In genomic region chr22:43152355-43153071, GRCh38 we compare ENCODE assay signal across 9 cellular contexts. TPM values are rescaled to one million over a fixed set of nuclear protein-coding genes. Genes with fewer than 3 reads are reported as not detected.
DNase-seq lines count a peak whose midpoint lies in the region; ATAC-seq, FAIRE-seq and TF ChIP-seq lines count a peak whose summit lies in the region.
"Had no signal": no experiment of that assay in that cellular context is flagged by ENCODE, and none has a peak within 500 bp of the region (broad histone marks: within the 10 kb centered on the region; RNA-seq: fewer than 3 reads in every experiment).

No MANE protein-coding gene starts in this region.

- 0 out of 2 replicates have a peak overlapping the region, but pooled peaks have one; percentile 62 for H4K8ac ChIP-seq in H1 (ENCODE audit: extremely low read depth, insufficient read depth, low read length)

- peaks cover 0 to 2% of the 10 kb centered on the region in 2 experiments for H4K20me1 ChIP-seq in H1 (replicated peaks in 1 of 2; ENCODE audit: control insufficient read depth in 1 of 2, insufficient read depth in 2 of 2, low read length in 2 of 2)

- no peaks in the 10 kb centered on the region for H3K79me1 ChIP-seq in H1 (ENCODE audit: low read depth, low read length)

- no peak overlapping the region for H3K56ac ChIP-seq in H1 (replicated peaks; ENCODE audit: insufficient read length, low read depth, low read length)

- H4K91ac ChIP-seq in H1 (replicated peaks; ENCODE audit: insufficient read length, low read length): peak overlapping the region; percentile 40

- peak overlapping the region; percentile 54 to 67 for H3K4me2 ChIP-seq in H1 (ENCODE audit: insufficient read depth in 1 of 2, low read depth in 2 of 2, low read length in 2 of 2)

- peaks cover 1 to 21% (median 14%) of the 10 kb centered on the region in 4 experiments for H3K27me3 ChIP-seq in H1 (replicated peaks in 1 of 4; ENCODE audit: control insufficient read depth in 3 of 4, extremely low read depth in 1 of 4, insufficient read depth in 3 of 4, low read length in 3 of 4)
- H3K27me3 ChIP-seq in mucosa of rectum (ENCODE audit: control insufficient read depth in 2 of 2, insufficient read depth in 2 of 2, low read length in 2 of 2): no peaks in the 10 kb centered on the region

- H2AK5ac ChIP-seq in H1 (ENCODE audit: low read depth, low read length): no peak overlapping the region

- H3K14ac ChIP-seq in H1 (ENCODE audit: insufficient read length): no peak overlapping the region

- TF ChIP-seq POLR2A in H1 (IDR thresholded peaks at IDR 0.05; ENCODE audit: control extremely low read depth in 1 of 2, low read depth in 2 of 2, low read length in 2 of 2): no peak

- H3K27ac Mint-ChIP-seq in activated CD8-positive, alpha-beta T cell treated with anti-CD3 and anti-CD28 coated beads, Interleukin-2, amount 10 ng/mL, durations not matched to agents 7 days and 5 days: peak overlapping the region; percentile 81
- H3K27ac Mint-ChIP-seq in stimulated activated memory B cell treated with anti-CD40 and anti-IgM and Interleukin-4, amounts not matched to agents 10 μg/mL and 1 μg/mL and 100 μg/mL, for 72 hours: peak overlapping the region; percentile 29

- H2BK15ac ChIP-seq in H1 (ENCODE audit: low read length): peak overlapping the region; percentile 72

- POLR2A ChIA-PET in activated CD8-positive, alpha-beta T cell treated with anti-CD3 and anti-CD28 coated beads, Interleukin-2, amount 10 ng/mL, durations not matched to agents 7 days and 5 days (lab: Charles Lee): interaction anchor here (0.5 kb wide), 1 partner anchor 76 kb away, joined by 3 read pairs; no protein-coding TSS in a partner anchor
- POLR2A ChIA-PET in H1 (lab: Charles Lee; ENCODE audit: partially characterized antibody): interaction anchor here (0.7 to 2.2 kb wide), 3 partner anchors 12 to 35 kb away, joined by 3 to 4 read pairs (median 3); no protein-coding TSS in a partner anchor

- H3K79me2 ChIP-seq in H1 (ENCODE audit: control insufficient read depth in 1 of 2, insufficient read depth in 2 of 2, low read length in 2 of 2): no peaks in the 10 kb centered on the region

- ATAC-seq in activated CD8-positive, alpha-beta T cell treated with anti-CD3 and anti-CD28 coated beads, Interleukin-2, amount 10 ng/mL, durations not matched to agents 7 days and 5 days: peak; percentile 85
- peak; percentile 69 for ATAC-seq in stimulated activated memory B cell treated with anti-CD40 and anti-IgM and Interleukin-4, amounts not matched to agents 10 μg/mL and 1 μg/mL and 100 μg/mL, for 72 hours
- ATAC-seq in GM21381 (IDR thresholded peaks at IDR 0.05; ENCODE audit: unreplicated experiment) (no peak), HG02642 (IDR thresholded peaks at IDR 0.05; ENCODE audit: poor library complexity, unreplicated experiment) (no peak)

- H3K4me1 Mint-ChIP-seq in activated CD8-positive, alpha-beta T cell treated with anti-CD3 and anti-CD28 coated beads, Interleukin-2, amount 10 ng/mL, durations not matched to agents 7 days and 5 days (ENCODE audit: low read depth): peaks cover 32% of the 10 kb centered on the region
- H3K4me1 Mint-ChIP-seq in stimulated activated memory B cell treated with anti-CD40 and anti-IgM and Interleukin-4, amounts not matched to agents 10 μg/mL and 1 μg/mL and 100 μg/mL, for 72 hours: peaks cover 68% of the 10 kb centered on the region

- H4K5ac ChIP-seq in H1 (ENCODE audit: insufficient read length, low read depth, low read length): no peak overlapping the region

- no peak for FAIRE-seq in H1 (lab: Jason Lieb, UNC)

- CTCF ChIA-PET in activated CD8-positive, alpha-beta T cell treated with anti-CD3 and anti-CD28 coated beads, Interleukin-2, amount 10 ng/mL, durations not matched to agents 7 days and 5 days (lab: Charles Lee): interaction anchor here (1.2 kb wide), 1 partner anchor 21 kb away, joined by 3 read pairs; no protein-coding TSS in a partner anchor
- CTCF ChIA-PET in H1 (lab: Charles Lee; ENCODE audit: partially characterized antibody): interaction anchor here (0.8 to 1.0 kb wide), 2 partner anchors 33 to 41 kb away, joined by 3 to 4 read pairs; no protein-coding TSS in a partner anchor

- H2AFZ ChIP-seq in H1 (ENCODE audit: low read length): no peak overlapping the region

- peaks cover 0 to 18% (median 13%) of the 10 kb centered on the region in 4 experiments; a peak in 6 of 7 replicates for H3K4me1 ChIP-seq in H1 (replicated peaks in 1 of 4; ENCODE audit: control insufficient read depth in 3 of 4, insufficient read depth in 4 of 4, low read length in 3 of 4)
- peaks cover 22 to 40% of the 10 kb centered on the region in 2 donors for H3K4me1 ChIP-seq in mucosa of rectum (ENCODE audit: control insufficient read depth in 2 of 2, insufficient read depth in 2 of 2, low read length in 2 of 2)

- no peak for TF ChIP-seq EP300 in H1 (IDR thresholded peaks at IDR 0.05; ENCODE audit: borderline replicate concordance in 1 of 2, low read depth in 2 of 2, low read length in 2 of 2)

- no peaks in the 10 kb centered on the region for H3K27me3 Mint-ChIP-seq in activated CD8-positive, alpha-beta T cell treated with anti-CD3 and anti-CD28 coated beads, Interleukin-2, amount 10 ng/mL, durations not matched to agents 7 days and 5 days (ENCODE audit: low read depth)
- peaks cover 9% of the 10 kb centered on the region for H3K27me3 Mint-ChIP-seq in stimulated activated memory B cell treated with anti-CD40 and anti-IgM and Interleukin-4, amounts not matched to agents 10 μg/mL and 1 μg/mL and 100 μg/mL, for 72 hours

- peak overlapping the region; percentile 13 for H2BK120ac ChIP-seq in H1 (replicated peaks; ENCODE audit: low read depth, low read length)

- H3K23ac ChIP-seq in H1 (ENCODE audit: insufficient read length): no peak overlapping the region

- no peak overlapping the region for H3K9ac ChIP-seq in H1 (replicated peaks in 1 of 4; ENCODE audit: extremely low read depth in 1 of 4, low read depth in 3 of 4, low read length in 3 of 4)
- H3K9ac ChIP-seq in mucosa of rectum (ENCODE audit: low read depth in 1 of 2, low read length in 2 of 2): peak overlapping the region; percentile 88 to 95

- H3K36me3 ChIP-seq in H1 (ENCODE audit: control insufficient read depth in 2 of 4, insufficient read depth in 4 of 4, low read length in 3 of 4): no peaks in the 10 kb centered on the region
- peaks cover 0 to 4% of the 10 kb centered on the region in 2 donors for H3K36me3 ChIP-seq in mucosa of rectum (ENCODE audit: control insufficient read depth in 2 of 2, insufficient read depth in 2 of 2, low read length in 2 of 2)
- H3K36me3 ChIP-seq: cardiac muscle cell had no signal

- no peak for TF ChIP-seq CTCF in H1 (IDR thresholded peaks at IDR 0.05; ENCODE audit: control extremely low read depth in 1 of 3, insufficient read depth in 1 of 3, low read depth in 1 of 3, low read length in 3 of 3)

- H3K36me3 Mint-ChIP-seq in activated CD8-positive, alpha-beta T cell treated with anti-CD3 and anti-CD28 coated beads, Interleukin-2, amount 10 ng/mL, durations not matched to agents 7 days and 5 days (ENCODE audit: low read depth): no peaks in the 10 kb centered on the region
- H3K36me3 Mint-ChIP-seq in stimulated activated memory B cell treated with anti-CD40 and anti-IgM and Interleukin-4, amounts not matched to agents 10 μg/mL and 1 μg/mL and 100 μg/mL, for 72 hours: no peaks in the 10 kb centered on the region

- no peak overlapping the region for H3K27ac ChIP-seq in H1 (ENCODE audit: low read depth, low read length)
- H3K27ac ChIP-seq in mucosa of rectum (ENCODE audit: low read depth in 2 of 2, low read length in 2 of 2): peak overlapping the region; percentile 95 to 97
- H3K27ac ChIP-seq: cardiac muscle cell had no signal

- H3K9me3 Mint-ChIP-seq in activated CD8-positive, alpha-beta T cell treated with anti-CD3 and anti-CD28 coated beads, Interleukin-2, amount 10 ng/mL, durations not matched to agents 7 days and 5 days (ENCODE audit: insufficient read depth): no peaks in the 10 kb centered on the region
- no peaks in the 10 kb centered on the region for H3K9me3 Mint-ChIP-seq in stimulated activated memory B cell treated with anti-CD40 and anti-IgM and Interleukin-4, amounts not matched to agents 10 μg/mL and 1 μg/mL and 100 μg/mL, for 72 hours

- H3K4me3 Mint-ChIP-seq in activated CD8-positive, alpha-beta T cell treated with anti-CD3 and anti-CD28 coated beads, Interleukin-2, amount 10 ng/mL, durations not matched to agents 7 days and 5 days: peak overlapping the region; percentile 87
- peak overlapping the region; percentile 77 for H3K4me3 Mint-ChIP-seq in stimulated activated memory B cell treated with anti-CD40 and anti-IgM and Interleukin-4, amounts not matched to agents 10 μg/mL and 1 μg/mL and 100 μg/mL, for 72 hours

- WGBS in H1 (ENCODE audit: extremely low coverage in 1 of 2, insufficient coverage in 1 of 2, insufficient read length in 1 of 2, insufficient replicate concordance in 2 of 2, low coverage in 1 of 2, low lambda C conversion rate in 2 of 2, missing lambda C conversion rate in 1 of 2), 2 experiments: 63% methylated on average over 20 of the region's 22 CpGs; no CpG with 5 or more reads in 1 of the 2 experiments

- TF ChIP-seq RAD21 in H1 (IDR thresholded peaks at IDR 0.05 in 1 of 2, conservative IDR thresholded peaks at IDR 0.05 in 1 of 2; ENCODE audit: low read depth in 2 of 2, low read length in 2 of 2): no peak

- peak overlapping the region; percentile 81; the same call in 1 of the 2 replicates for H2BK5ac ChIP-seq in H1 (ENCODE audit: low read depth, low read length)

- no peak overlapping the region for H2BK20ac ChIP-seq in H1 (ENCODE audit: low read length)

- H3K4ac ChIP-seq in H1 (replicated peaks; ENCODE audit: insufficient read length, low read depth, low read length): peak overlapping the region; percentile 38

- peak; percentile 67 for DNase-seq in EL
- DNase-seq in NCI-H1694 (lab: John Stamatoyannopoulos, UW): peak; percentile 33
- peak; percentile 65 for DNase-seq in activated CD8-positive, alpha-beta T cell treated with anti-CD3 and anti-CD28 coated beads, Interleukin-2, amount 10 ng/mL, durations not matched to agents 7 days and 5 days
- peak in 1 of 2 experiments; percentile 65 for DNase-seq in H1 (ENCODE audit: low read depth in 1 of 2, low spot score in 2 of 2)

- peak overlapping the region; percentile 80; the same call in 1 of the 2 replicates for H2BK12ac ChIP-seq in H1 (ENCODE audit: low read depth, low read length)

- H3K23me2 ChIP-seq in H1 (ENCODE audit: low read depth, low read length): peaks cover 13% of the 10 kb centered on the region; the same call in 1 of the 2 replicates

- H3K4me3 ChIP-seq in H1 (ENCODE audit: extremely low read depth in 1 of 4, insufficient read depth in 2 of 4, low read depth in 3 of 4, low read length in 4 of 4) (peak overlapping the region in 3 of 4 experiments; percentile 33 to 70 (median 42); a peak in 4 of 8 replicates), mucosa of rectum (ENCODE audit: low read length in 2 of 2) (peak overlapping the region; percentile 76 to 84)

- no peaks in the 10 kb centered on the region for H3K9me3 ChIP-seq in H1 (ENCODE audit: insufficient read depth in 2 of 2, low read depth in 1 of 2, low read length in 1 of 2)
- H3K9me3 ChIP-seq in mucosa of rectum (ENCODE audit: control insufficient read depth in 2 of 2, low read length in 2 of 2): no peaks in the 10 kb centered on the region

- H3K18ac ChIP-seq in H1 (ENCODE audit: extremely low read depth, low read length): peak overlapping the region; percentile 60; the same call in 1 of the 2 replicates

RNA-seq across cellular contexts. Expression of gene TSPO, which starts 1.2 kb away (rescaled TPM):
- 10 to 100 TPM; 90.0 to 91.8 TPM for total RNA-seq in activated CD8-positive, alpha-beta T cell treated with anti-CD3 and anti-CD28 coated beads, Interleukin-2, amount 10 ng/mL, durations not matched to agents 7 days and 5 days
- 19.2 and 19.9 TPM in 2 replicates for total RNA-seq in H1 (2021; fragmentation: NEBNext Ultra II Directional; extraction: Animal tissue kit (Norgen Biotek cat#: 25700))
- polyA plus RNA-seq in H1 (2011; rRNA removed): 51.5 and 63.4 TPM in 2 replicates
- 31.2 TPM for polyA plus RNA-seq in H1 (2011; cell fraction: cytosol; rRNA removed)
- polyA plus RNA-seq in H1 (2011; cell fraction: nucleus; rRNA removed): 31.8 TPM
- polyA plus RNA-seq in H1 (2012, experiment 1 of 2): 9.5 to 28.2 TPM (median 19.1 TPM) in 4 replicates
- polyA plus RNA-seq in H1 (2012, experiment 2 of 2): 21.4 TPM
- polyA plus RNA-seq in H1 (2013, experiment 1 of 2): 37.2 TPM
- polyA plus RNA-seq in H1 (2013, experiment 2 of 2): 37.9 TPM
- 1.3 and 4.3 TPM in 2 replicates for polyA minus RNA-seq in H1 (2011; rRNA and poly(A)+ RNA removed)
- polyA minus RNA-seq in H1 (2011; cell fraction: cytosol; rRNA and poly(A)+ RNA removed): 9.0 TPM
- 7.9 TPM for polyA minus RNA-seq in H1 (2011; cell fraction: nucleus; rRNA and poly(A)+ RNA removed)

RNA-seq across cellular contexts. Expression of gene MCAT, which starts 9.3 kb away (rescaled TPM):
- total RNA-seq in activated CD8-positive, alpha-beta T cell treated with anti-CD3 and anti-CD28 coated beads, Interleukin-2, amount 10 ng/mL, durations not matched to agents 7 days and 5 days: 10 to 100 TPM; 10.9 to 11.6 TPM
- 13.7 and 15.8 TPM in 2 replicates for total RNA-seq in H1 (2021; fragmentation: NEBNext Ultra II Directional; extraction: Animal tissue kit (Norgen Biotek cat#: 25700))
- polyA plus RNA-seq in H1 (2011; rRNA removed): 17.4 and 20.8 TPM in 2 replicates
- 20.9 TPM for polyA plus RNA-seq in H1 (2011; cell fraction: cytosol; rRNA removed)
- 14.6 TPM for polyA plus RNA-seq in H1 (2011; cell fraction: nucleus; rRNA removed)
- polyA plus RNA-seq in H1 (2012, experiment 1 of 2): 8.8 to 14.5 TPM (median 12.6 TPM) in 4 replicates
- polyA plus RNA-seq in H1 (2012, experiment 2 of 2): 16.4 TPM
- polyA plus RNA-seq in H1 (2013, experiment 1 of 2): 10.2 TPM
- polyA plus RNA-seq in H1 (2013, experiment 2 of 2): 10.4 TPM
- polyA minus RNA-seq in H1 (2011; rRNA and poly(A)+ RNA removed): 8.0 and 9.4 TPM in 2 replicates
- polyA minus RNA-seq in H1 (2011; cell fraction: cytosol; rRNA and poly(A)+ RNA removed): 10.6 TPM
- polyA minus RNA-seq in H1 (2011; cell fraction: nucleus; rRNA and poly(A)+ RNA removed): 19.0 TPM

RNA-seq across cellular contexts. Expression of gene TTLL12, which starts 34.4 kb away (rescaled TPM):
- total RNA-seq in activated CD8-positive, alpha-beta T cell treated with anti-CD3 and anti-CD28 coated beads, Interleukin-2, amount 10 ng/mL, durations not matched to agents 7 days and 5 days: 10 to 100 TPM; 49.3 to 52.9 TPM
- total RNA-seq in H1 (2021; fragmentation: NEBNext Ultra II Directional; extraction: Animal tissue kit (Norgen Biotek cat#: 25700)): 124 and 125 TPM in 2 replicates
- 101 and 152 TPM in 2 replicates for polyA plus RNA-seq in H1 (2011; rRNA removed)
- polyA plus RNA-seq in H1 (2011; cell fraction: cytosol; rRNA removed): 63.8 TPM
- 119 TPM for polyA plus RNA-seq in H1 (2011; cell fraction: nucleus; rRNA removed)
- polyA plus RNA-seq in H1 (2012, experiment 1 of 2): 78.9 to 105 TPM (median 98.6 TPM) in 4 replicates
- polyA plus RNA-seq in H1 (2012, experiment 2 of 2): 117 TPM
- polyA plus RNA-seq in H1 (2013, experiment 1 of 2): 71.1 TPM
- 74.2 TPM for polyA plus RNA-seq in H1 (2013, experiment 2 of 2)
- polyA minus RNA-seq in H1 (2011; rRNA and poly(A)+ RNA removed): 50.6 and 56.1 TPM in 2 replicates
- polyA minus RNA-seq in H1 (2011; cell fraction: cytosol; rRNA and poly(A)+ RNA removed): 63.1 TPM
- polyA minus RNA-seq in H1 (2011; cell fraction: nucleus; rRNA and poly(A)+ RNA removed): 34.2 TPM

RNA-seq across cellular contexts. Expression of gene BIK, which starts 42.0 kb away (rescaled TPM):
- total RNA-seq in activated CD8-positive, alpha-beta T cell treated with anti-CD3 and anti-CD28 coated beads, Interleukin-2, amount 10 ng/mL, durations not matched to agents 7 days and 5 days: 1 to 10 TPM; 1.7 to 2.0 TPM
- total RNA-seq in H1 (2021; fragmentation: NEBNext Ultra II Directional; extraction: Animal tissue kit (Norgen Biotek cat#: 25700)): 2.1 and 3.3 TPM in 2 replicates
- polyA plus RNA-seq in H1 (2011; rRNA removed): 5.5 and 9.1 TPM in 2 replicates
- polyA plus RNA-seq in H1 (2011; cell fraction: cytosol; rRNA removed): 5.8 TPM
- polyA plus RNA-seq in H1 (2011; cell fraction: nucleus; rRNA removed): 5.2 TPM
- 1.8 to 3.6 TPM (median 2.8 TPM) in 4 replicates for polyA plus RNA-seq in H1 (2012, experiment 1 of 2)
- 4.0 TPM for polyA plus RNA-seq in H1 (2012, experiment 2 of 2)
- 1.5 TPM for polyA plus RNA-seq in H1 (2013, experiment 1 of 2)
- polyA plus RNA-seq in H1 (2013, experiment 2 of 2): 1.3 TPM
- polyA minus RNA-seq in H1 (2011; rRNA and poly(A)+ RNA removed): 0.63 and 1.1 TPM in 2 replicates
- polyA minus RNA-seq in H1 (2011; cell fraction: cytosol; rRNA and poly(A)+ RNA removed): 1.2 TPM
- 1.2 TPM for polyA minus RNA-seq in H1 (2011; cell fraction: nucleus; rRNA and poly(A)+ RNA removed)

Comparison
In these comparisons a context has a peak if more than half of its experiments do, and no peak if none do; other contexts are left out.
1. ATAC-seq: peak in activated CD8-positive, alpha-beta T cell treated with anti-CD3 and anti-CD28 coated beads, Interleukin-2, amount 10 ng/mL, durations not matched to agents 7 days and 5 days (single experiment) and stimulated activated memory B cell treated with anti-CD40 and anti-IgM and Interleukin-4, amounts not matched to agents 10 μg/mL and 1 μg/mL and 100 μg/mL, for 72 hours (single experiment); none in GM21381 (single experiment) and HG02642 (single experiment).
2. H3K9ac ChIP-seq: peak in mucosa of rectum (2 of 2); none in H1 (0 of 4).